26 cellular contexts compared by ENCODE assay signal in genomic region chr20:64114356-64114971, GRCh38. TPM values are rescaled to one million over a fixed set of nuclear protein-coding genes. Genes with fewer than 3 reads are reported as not detected.
A peak's percentile ranks its signal among the peaks of the same experiment; 100 is the strongest.
DNase-seq lines count a peak whose midpoint lies in the region; ATAC-seq and TF ChIP-seq lines count a peak whose summit lies in the region.
"Had no signal": no experiment of that assay in that cellular context is flagged by ENCODE, and none has a peak within 500 bp of the region (broad histone marks: within the 10 kb centered on the region; RNA-seq: fewer than 3 reads in every experiment).

No MANE protein-coding gene starts in this region.

- H3F3A ChIP-seq in GM23338 (replicated peaks; ENCODE audit: low read depth): no peaks in the 10 kb centered on the region

- H3K27me3 ChIP-seq in GM23338 (ENCODE audit: insufficient read depth) (no peaks in the 10 kb centered on the region), spleen (replicated peaks in 1 of 7) (no peaks in the 10 kb centered on the region)

- no peaks in the 10 kb centered on the region for H4K20me1 ChIP-seq in GM23338 (replicated peaks; ENCODE audit: insufficient read depth)

- no peaks in the 10 kb centered on the region for H3K36me3 ChIP-seq in GM23338 (ENCODE audit: insufficient read depth)
- H3K36me3 ChIP-seq in spleen: no peaks in the 10 kb centered on the region
- H3K36me3 ChIP-seq: prostate gland had no signal

- ATAC-seq in GM23338: no peak
- no peak for ATAC-seq in stimulated activated memory B cell treated with anti-CD40 and anti-IgM and Interleukin-4, amounts not matched to agents 10 μg/mL and 1 μg/mL and 100 μg/mL, for 72 hours
- ATAC-seq: activated CD4-positive, CD25-positive, alpha-beta regulatory T cell treated with anti-CD3 and anti-CD28 coated beads, Interleukin-2, amount 50 U/mL, for 24 hours; stimulated activated naive CD8-positive, alpha-beta T cell treated with anti-CD3 and anti-CD28 coated beads, Interleukin-15, Interleukin-2, amounts not matched to agents 100 U/mL and 50 U/mL, for 24 hours had no signal

- H3K27me3 Mint-ChIP-seq in GM23338 (ENCODE audit: insufficient read depth, low read depth, poor library complexity) (peaks cover 7% of the 10 kb centered on the region), glutamatergic neuron (ENCODE audit: unreplicated experiment) (peaks cover 2% of the 10 kb centered on the region)
- H3K27me3 Mint-ChIP-seq in stimulated activated memory B cell treated with anti-CD40 and anti-IgM and Interleukin-4, amounts not matched to agents 10 μg/mL and 1 μg/mL and 100 μg/mL, for 72 hours: no peaks in the 10 kb centered on the region

- H3K4me2 ChIP-seq in GM23338: no peak overlapping the region

- TF ChIP-seq CTCF in GM23338 (conservative IDR thresholded peaks at IDR 0.05; ENCODE audit: low read depth in 2 of 2): no peak
- TF ChIP-seq CTCF in glutamatergic neuron (IDR thresholded peaks at IDR 0.05; ENCODE audit: partially characterized antibody, unreplicated experiment): no peak
- no peak for TF ChIP-seq CTCF in spleen (IDR thresholded peaks at IDR 0.05 in 8 of 11, conservative IDR thresholded peaks at IDR 0.05 in 3 of 11)

- H3K79me2 ChIP-seq in GM23338 (replicated peaks; ENCODE audit: insufficient read depth): no peaks in the 10 kb centered on the region

- H3K27ac Mint-ChIP-seq in GM23338: no peak overlapping the region
- H3K27ac Mint-ChIP-seq in glutamatergic neuron (ENCODE audit: unreplicated experiment): no peak overlapping the region
- H3K27ac Mint-ChIP-seq in stimulated activated memory B cell treated with anti-CD40 and anti-IgM and Interleukin-4, amounts not matched to agents 10 μg/mL and 1 μg/mL and 100 μg/mL, for 72 hours: no peak overlapping the region
- H3K27ac Mint-ChIP-seq: mesothelial cell of epicardium, nephron progenitor cell had no signal

- no peak overlapping the region for H3K27ac ChIP-seq in GM23338 (ENCODE audit: low read depth)
- H3K27ac ChIP-seq in spleen: no peak overlapping the region
- H3K27ac ChIP-seq: coronary artery, prostate gland, RWPE1 had no signal

- H3K9me3 ChIP-seq in spleen: no peaks in the 10 kb centered on the region
- H3K9me3 ChIP-seq: prostate gland had no signal

- no peaks in the 10 kb centered on the region for H3K9me2 ChIP-seq in GM23338 (ENCODE audit: insufficient read depth)

- peak; percentile 53 for DNase-seq in activated CD8-positive, alpha-beta memory T cell treated with anti-CD3 and anti-CD28 coated beads for 24 hours
- DNase-seq in activated CD8-positive, alpha-beta memory T cell treated with anti-CD3 and anti-CD28 coated beads, Interleukin-2, amount 50 U/mL, for 48 hours: no peak
- peak; percentile 0 for DNase-seq in GM23338 (ENCODE audit: low spot score)
- peak; percentile 7 for DNase-seq in glutamatergic neuron
- DNase-seq in spleen: peak; percentile 40
- no peak for DNase-seq in NCI-H446 (lab: John Stamatoyannopoulos, UW)
- no peak for DNase-seq in RPMI8226
- DNase-seq: KBM-7; MM.1S; NCI-H1436; NCI-H510A treated with DMSO at 0.1 percent for 48 hours; nephron progenitor cell; small intestine; stimulated activated naive CD8-positive, alpha-beta T cell treated with anti-CD3 and anti-CD28 coated beads, Interleukin-15, Interleukin-2, amounts not matched to agents 100 U/mL and 50 U/mL, for 24 hours had no signal

- H3K4me1 Mint-ChIP-seq in GM23338 (no peaks in the 10 kb centered on the region), glutamatergic neuron (ENCODE audit: low read depth, unreplicated experiment) (peaks cover 11% of the 10 kb centered on the region)
- H3K4me1 Mint-ChIP-seq in stimulated activated memory B cell treated with anti-CD40 and anti-IgM and Interleukin-4, amounts not matched to agents 10 μg/mL and 1 μg/mL and 100 μg/mL, for 72 hours: peaks cover 24% of the 10 kb centered on the region
- H3K4me1 Mint-ChIP-seq: mesothelial cell of epicardium had no signal

- H3K4me1 ChIP-seq in GM23338 (ENCODE audit: insufficient read depth) (no peaks in the 10 kb centered on the region), spleen (peaks cover 0 to under 1% (median 0%) of the 10 kb centered on the region in 6 donors)
- H3K4me1 ChIP-seq: prostate gland had no signal

- H3K4me3 ChIP-seq in GM23338: no peak overlapping the region
- no peak overlapping the region for H3K4me3 ChIP-seq in spleen
- H3K4me3 ChIP-seq: coronary artery, prostate gland had no signal

- H3K9me3 Mint-ChIP-seq in GM23338: no peaks in the 10 kb centered on the region
- H3K9me3 Mint-ChIP-seq in glutamatergic neuron (ENCODE audit: unreplicated experiment): peaks cover 3% of the 10 kb centered on the region
- H3K9me3 Mint-ChIP-seq in stimulated activated memory B cell treated with anti-CD40 and anti-IgM and Interleukin-4, amounts not matched to agents 10 μg/mL and 1 μg/mL and 100 μg/mL, for 72 hours: no peaks in the 10 kb centered on the region
- H3K9me3 Mint-ChIP-seq: mesothelial cell of epicardium, nephron progenitor cell had no signal

- intact Hi-C loops in spleen (cut with DNase I; ENCODE audit: low total_unique reads): no loop called here

- H3K4me3 Mint-ChIP-seq in GM23338: no peak overlapping the region
- H3K4me3 Mint-ChIP-seq in glutamatergic neuron (ENCODE audit: unreplicated experiment): no peak overlapping the region
- no peak overlapping the region for H3K4me3 Mint-ChIP-seq in stimulated activated memory B cell treated with anti-CD40 and anti-IgM and Interleukin-4, amounts not matched to agents 10 μg/mL and 1 μg/mL and 100 μg/mL, for 72 hours
- H3K4me3 Mint-ChIP-seq: mesothelial cell of epicardium, nephron progenitor cell had no signal

- 75 to 90% (median 86%) methylated on average over 10 to 14 of the region's 14 CpGs for WGBS in spleen, 5 donors

- H3K36me3 Mint-ChIP-seq in GM23338 (ENCODE audit: low read depth) (no peaks in the 10 kb centered on the region), glutamatergic neuron (ENCODE audit: unreplicated experiment) (no peaks in the 10 kb centered on the region)
- H3K36me3 Mint-ChIP-seq in stimulated activated memory B cell treated with anti-CD40 and anti-IgM and Interleukin-4, amounts not matched to agents 10 μg/mL and 1 μg/mL and 100 μg/mL, for 72 hours: no peaks in the 10 kb centered on the region
- H3K36me3 Mint-ChIP-seq: mesothelial cell of epicardium had no signal

- no peak for TF ChIP-seq POLR2A in spleen (IDR thresholded peaks at IDR 0.05)

- no peak overlapping the region for H2AFZ ChIP-seq in GM23338

RNA-seq across cellular contexts. Expression of gene NPBWR2, which starts 7.1 kb away (rescaled TPM):
- not detected in 2 replicates for total RNA-seq in GM23338 (2014; rRNA removed; shearing (Covaris generic))
- polyA plus RNA-seq in GM23338 (2016; fragmentation: Nextera tagmentation; extraction: Ambion mirVana): not detected in 2 replicates
- total RNA-seq in glutamatergic neuron (ENCODE audit: unreplicated experiment): not detected
- total RNA-seq in spleen: under 1 TPM in 1 of 7 donors, not detected in 6; 0.26 TPM
- polyA plus RNA-seq in spleen: not detected
- total RNA-seq: A673, Calu3, fibroblast of lung, mesothelial cell of epicardium, prostate gland, urinary bladder had no signal
- polyA plus RNA-seq: adipose tissue, BJ, fibroblast of lung, small intestine, urinary bladder had no signal

RNA-seq across cellular contexts. Expression of gene LKAAEAR1, which starts 30.3 kb away (rescaled TPM):
- 1.1 TPM in 1 of 2 replicates, not detected in the other for total RNA-seq in GM23338 (2014; rRNA removed; shearing (Covaris generic))
- polyA plus RNA-seq in GM23338 (2016; fragmentation: Nextera tagmentation; extraction: Ambion mirVana) (1.8 and 2.4 TPM in 2 replicates), spleen (under 1 TPM; 0.26 to 0.53 (median 0.48) TPM)
- total RNA-seq in glutamatergic neuron (ENCODE audit: unreplicated experiment) (not detected), spleen (under 1 TPM in 1 of 7 donors, not detected in 6; 0.66 TPM)
- total RNA-seq: Calu3, fibroblast of lung, mesothelial cell of epicardium, urinary bladder had no signal
- polyA plus RNA-seq: BJ, fibroblast of lung, small intestine had no signal

RNA-seq across cellular contexts. Expression of gene OPRL1, which starts 34.6 kb away (rescaled TPM):
- 0.74 and 1.1 TPM in 2 replicates for total RNA-seq in GM23338 (2014; rRNA removed; shearing (Covaris generic))
- polyA plus RNA-seq in GM23338 (2016; fragmentation: Nextera tagmentation; extraction: Ambion mirVana) (0.24 and 0.27 TPM in 2 replicates), spleen (1 to 10 TPM; 1.9 to 4.9 (median 2.5) TPM)
- total RNA-seq in glutamatergic neuron (ENCODE audit: unreplicated experiment) (2.9 TPM), spleen (1 to 10 TPM; 3.7 to 7.9 (median 5.1) TPM)

RNA-seq across cellular contexts. Expression of gene RGS19, which starts 35.1 kb away (rescaled TPM):
- 15.0 and 19.7 TPM in 2 replicates for total RNA-seq in GM23338 (2014; rRNA removed; shearing (Covaris generic))
- polyA plus RNA-seq in GM23338 (2016; fragmentation: Nextera tagmentation; extraction: Ambion mirVana): 12.5 and 13.1 TPM in 2 replicates
- total RNA-seq in glutamatergic neuron (ENCODE audit: unreplicated experiment): 4.4 TPM
- total RNA-seq in spleen: 100 to 1,000 TPM in 4 of 7 donors, 10 to 100 TPM in 3; 91.6 to 186 (median 107) TPM
- 100 to 1,000 TPM in 1 of 3 donors, 10 to 100 TPM in 2; 80.4 to 125 (median 82.0) TPM for polyA plus RNA-seq in spleen

RNA-seq across cellular contexts. Expression of gene MYT1, which starts 49.8 kb away (rescaled TPM):
- total RNA-seq in GM23338 (2014; rRNA removed; shearing (Covaris generic)): 0.83 and 1.6 TPM in 2 replicates
- 1.1 and 1.6 TPM in 2 replicates for polyA plus RNA-seq in GM23338 (2016; fragmentation: Nextera tagmentation; extraction: Ambion mirVana)
- 159 TPM for total RNA-seq in glutamatergic neuron (ENCODE audit: unreplicated experiment)
- 1 to 10 TPM in 2 of 7 donors, under 1 TPM in 2, not detected in 3; 0.57 to 2.2 (median 0.84) TPM for total RNA-seq in spleen
- polyA plus RNA-seq in spleen: under 1 TPM; 0.08 to 0.80 (median 0.24) TPM
- total RNA-seq: A673, fibroblast of lung had no signal
- polyA plus RNA-seq: BJ, fibroblast of lung had no signal

Comparison
In these comparisons a context has a peak if more than half of its experiments do, and no peak if none do; other contexts are left out.
1. DNase-seq: peak in activated CD8-positive, alpha-beta memory T cell treated with anti-CD3 and anti-CD28 coated beads for 24 hours (single experiment), GM23338 (single experiment), glutamatergic neuron (single experiment) and spleen (single experiment); none in activated CD8-positive, alpha-beta memory T cell treated with anti-CD3 and anti-CD28 coated beads, Interleukin-2, amount 50 U/mL, for 48 hours (single experiment), NCI-H446 (0 of 2) and RPMI8226 (single experiment).